8 cellular contexts compared by ENCODE assay signal in genomic region chr2:1162768-1163584, GRCh38.
DNase-seq lines count a peak whose midpoint lies in the region; ATAC-seq and TF ChIP-seq lines count a peak whose summit lies in the region.

No MANE protein-coding gene starts in this region.

- DNase-seq in activated CD4-positive, alpha-beta T cell treated with anti-CD3 and anti-CD28 coated beads for 48 hours, result peak; percentile 53
- DNase-seq in foreskin fibroblast (peak; percentile 18 to 37), DMS153 (lab: John Stamatoyannopoulos, UW) (no peak), KG1 (lab: John Stamatoyannopoulos, UW) (no peak), GOT3 (lab: John Stamatoyannopoulos, UW) (no peak), AG20443 (ENCODE audit: low spot score) (no peak)
- peak; percentile 2 to 13 for DNase-seq in stimulated activated CD8-positive, alpha-beta memory T cell treated with anti-CD3 and anti-CD28 coated beads, Interleukin-2, amount 100 ng/mL, for 48 hours (ENCODE audit: low read depth in 2 of 2)

- TF ChIP-seq CTCF in foreskin fibroblast (IDR thresholded peaks at IDR 0.05; ENCODE audit: low read depth, low read length), result no peak

- ATAC-seq in HG03103 (IDR thresholded peaks at IDR 0.05; ENCODE audit: low read depth, unreplicated experiment), result peak; percentile 85

- no peak overlapping the region for H3K4me3 ChIP-seq in foreskin fibroblast (ENCODE audit: low read depth in 1 of 2, low read length in 2 of 2)

Comparison
In these comparisons a context has a peak if more than half of its experiments do, and no peak if none do; other contexts are left out.
1. DNase-seq: peak in activated CD4-positive, alpha-beta T cell treated with anti-CD3 and anti-CD28 coated beads for 48 hours (single experiment), foreskin fibroblast (2 of 2) and stimulated activated CD8-positive, alpha-beta memory T cell treated with anti-CD3 and anti-CD28 coated beads, Interleukin-2, amount 100 ng/mL, for 48 hours (2 of 2); none in DMS153 (single experiment), KG1 (single experiment), GOT3 (single experiment) and AG20443 (single experiment).